ENCODE assay signal across 14 cellular contexts in the genomic region with DNA sequence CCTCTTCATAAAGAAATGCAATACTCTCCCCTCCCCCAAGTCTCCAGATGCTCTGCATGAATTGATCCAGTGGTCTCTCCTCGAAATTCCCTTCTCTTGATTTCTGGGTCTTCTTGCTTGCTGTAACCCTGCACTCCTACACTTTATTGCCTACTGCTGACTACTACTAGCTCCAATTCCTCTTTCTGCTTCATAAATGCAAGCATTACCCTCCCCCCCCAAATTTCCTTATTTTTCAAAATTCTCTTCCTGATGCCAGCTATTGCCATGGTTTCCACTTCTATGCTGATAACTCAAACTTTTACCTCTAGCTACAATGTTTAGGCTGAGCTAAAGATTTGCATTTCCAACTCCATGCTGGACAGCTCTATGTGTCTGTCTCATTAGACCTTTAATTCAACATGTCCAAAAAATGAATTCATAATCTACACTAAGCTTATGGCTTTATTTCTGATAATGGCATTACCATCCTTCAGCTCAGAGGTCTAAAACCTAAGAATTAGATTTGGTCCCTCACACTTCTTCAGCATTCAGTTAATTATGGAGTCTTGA.
DNase-seq lines count a peak whose midpoint lies in the region; ATAC-seq and TF ChIP-seq lines count a peak whose summit lies in the region.
"Had no signal": no experiment of that assay in that cellular context is flagged by ENCODE, and none has a peak within 500 bp of the region (broad histone marks: within the 10 kb centered on the region; RNA-seq: fewer than 3 reads in every experiment).

No MANE protein-coding gene starts in this region.

- peaks cover 4% of the 10 kb centered on the region; the same call in 1 of the 2 replicates for H3F3A ChIP-seq in SU-DHL-6 (ENCODE audit: insufficient read depth)

- peak overlapping the region; percentile 81 for H3K4me2 ChIP-seq in SU-DHL-6 (ENCODE audit: low read depth, low read length, poor library complexity, severe bottlenecking)

- no peak for TF ChIP-seq CTCF in AG10803 (conservative IDR thresholded peaks at IDR 0.05; ENCODE audit: low read length)
- TF ChIP-seq CTCF in SU-DHL-6 (IDR thresholded peaks at IDR 0.05; ENCODE audit: insufficient read depth, low read length, poor library complexity, severe bottlenecking): no peak

- H3K79me2 ChIP-seq in SU-DHL-6 (ENCODE audit: insufficient read depth, low read length): peaks cover 70% of the 10 kb centered on the region

- no peaks in the 10 kb centered on the region for H3K27me3 ChIP-seq in HUES48 (ENCODE audit: control insufficient read depth, insufficient read depth, low read length)
- H3K27me3 ChIP-seq in SU-DHL-6 (ENCODE audit: low read length): no peaks in the 10 kb centered on the region
- no peaks in the 10 kb centered on the region for H3K27me3 ChIP-seq in iPS-20b (ENCODE audit: insufficient read depth, low read length)
- H3K27me3 ChIP-seq: foreskin keratinocyte, spleen had no signal

- H3K36me3 ChIP-seq in HUES48 (ENCODE audit: control insufficient read depth, insufficient read depth, low read length): peaks cover 6% of the 10 kb centered on the region; the same call in 1 of the 2 replicates
- no peaks in the 10 kb centered on the region for H3K36me3 ChIP-seq in SU-DHL-6 (ENCODE audit: low read length)
- peaks cover 7% of the 10 kb centered on the region; the same call in 1 of the 2 replicates for H3K36me3 ChIP-seq in iPS-20b (ENCODE audit: insufficient read depth, low read depth, low read length)

- H4K20me1 ChIP-seq in SU-DHL-6 (ENCODE audit: low read depth, low read length): no peaks in the 10 kb centered on the region

- H3K4me1 ChIP-seq in HUES48 (ENCODE audit: control insufficient read depth, insufficient read depth, low read length) (peaks cover 15% of the 10 kb centered on the region), iPS-20b (ENCODE audit: insufficient read depth, low read length) (peaks cover 11% of the 10 kb centered on the region)

- ATAC-seq in HG02571 (IDR thresholded peaks at IDR 0.05; ENCODE audit: unreplicated experiment): no peak
- ATAC-seq: foreskin keratinocyte, T-cell had no signal

- DNase-seq in AG10803 (ENCODE audit: low read depth) (no peak), AG20443 (ENCODE audit: low spot score) (no peak), NCI-H2196 treated with DMSO at 0.1 percent for 48 hours (lab: John Stamatoyannopoulos, UW; ENCODE audit: unreplicated experiment) (no peak), GM03348 (ENCODE audit: low spot score) (no peak)
- DNase-seq: activated naive CD4-positive, alpha-beta T cell; effector CD4-positive, alpha-beta T cell; foreskin keratinocyte; NCI-H446 treated with DMSO at 0.1 percent for 48 hours; spleen; T-cell had no signal

- H3K9me3 ChIP-seq in HUES48 (ENCODE audit: control insufficient read depth, insufficient read depth, low read length): no peaks in the 10 kb centered on the region
- no peaks in the 10 kb centered on the region for H3K9me3 ChIP-seq in SU-DHL-6 (ENCODE audit: insufficient read depth, low read length)
- no peaks in the 10 kb centered on the region for H3K9me3 ChIP-seq in iPS-20b (ENCODE audit: insufficient read depth, low read depth, low read length)
- H3K9me3 ChIP-seq: spleen had no signal

- H3K9me2 ChIP-seq in SU-DHL-6 (replicated peaks; ENCODE audit: insufficient read depth, low read length): no peaks in the 10 kb centered on the region

- 0 out of 2 replicates have a peak overlapping the region, but pooled peaks have one; percentile 24 for H3K9ac ChIP-seq in HUES48 (ENCODE audit: low read depth, low read length)
- no peak overlapping the region for H3K9ac ChIP-seq in SU-DHL-6 (ENCODE audit: low read length)
- H3K9ac ChIP-seq in iPS-20b (ENCODE audit: low read depth, low read length): peak overlapping the region; percentile 96; the same call in 1 of the 2 replicates

- H3K27ac ChIP-seq in HUES48 (ENCODE audit: low read depth, low read length): no peak overlapping the region
- no peak overlapping the region for H3K27ac ChIP-seq in SU-DHL-6 (ENCODE audit: low read depth, low read length)
- H3K27ac ChIP-seq in iPS-20b (ENCODE audit: low read length): no peak overlapping the region

- H3K4me3 ChIP-seq in AG10803 (ENCODE audit: low read length) (peak overlapping the region; percentile 91; the same call in 1 of the 2 replicates), HUES48 (ENCODE audit: low read depth, low read length) (peak overlapping the region; percentile 85), SU-DHL-6 (ENCODE audit: insufficient read depth, low read length, poor library complexity, severe bottlenecking) (no peak overlapping the region), iPS-20b (ENCODE audit: low read length) (peak overlapping the region; percentile 99)

- no peak overlapping the region for H2AFZ ChIP-seq in SU-DHL-6 (ENCODE audit: low read depth, low read length, severe bottlenecking)
